35 cellular contexts compared by ENCODE assay signal in genomic region chr6:41392249-41392648, GRCh38. TPM values are rescaled to one million over a fixed set of nuclear protein-coding genes. Genes with fewer than 3 reads are reported as not detected.
"Had no signal": no experiment of that assay in that cellular context is flagged by ENCODE, and none has a peak within 500 bp of the region (broad histone marks: within the 10 kb centered on the region; RNA-seq: fewer than 3 reads in every experiment).

No MANE protein-coding gene starts in this region.

- H3K4me3 ChIP-seq: breast epithelium, gastroesophageal sphincter, mucosa of descending colon, right lobe of liver, testis, transverse colon had no signal

- ATAC-seq: activated CD8-positive, alpha-beta T cell treated with anti-CD3 and anti-CD28 coated beads for 36 hours; activated T-cell treated with anti-CD3 and anti-CD28 coated beads, Interleukin-2, amount 50 U/mL, for 4 hours; activated T-helper 17 cell treated with anti-CD3 and anti-CD28 coated beads, Interleukin-2, amount 50 U/mL, for 72 hours; gastroesophageal sphincter; left cardiac atrium; left ventricle myocardium superior; mucosa of descending colon; right lobe of liver; stimulated activated naive CD8-positive, alpha-beta T cell treated with anti-CD3 and anti-CD28 coated beads, Interleukin-15, Interleukin-2, amounts not matched to agents 100 U/mL and 50 U/mL, for 24 hours had no signal

- H3K27me3 ChIP-seq: breast epithelium, right lobe of liver, testis had no signal

- H3K4me1 ChIP-seq: breast epithelium, gastroesophageal sphincter, right lobe of liver, testis, transverse colon had no signal

- H3K36me3 ChIP-seq: breast epithelium, gastroesophageal sphincter, neutrophil, right lobe of liver, transverse colon had no signal

- H3K27ac ChIP-seq: breast epithelium, gastroesophageal sphincter, neutrophil, right lobe of liver, testis, transverse colon had no signal

- DNase-seq: activated B cell treated with CpG ODN at 0.5 μM for 24 hours; activated CD4-positive, alpha-beta T cell treated with anti-CD3 and anti-CD28 coated beads, Interleukin-2, amount 50 U/mL, for 1 hour; activated CD8-positive, alpha-beta T cell treated with anti-CD3 and anti-CD28 coated beads for 36 hours; activated gamma-delta T cell treated with Interleukin-2 at 50 U/mL for 16 hours; activated naive CD4-positive, alpha-beta T cell treated with anti-CD3 and anti-CD28 coated beads, Interleukin-2, amount 50 U/mL, for 16 hours; activated T-cell treated with anti-CD3 and anti-CD28 coated beads, Interleukin-2, amount 50 U/mL, for 4 hours; central memory CD4-positive, alpha-beta T cell; head of caudate nucleus; hippocampal formation; left cardiac atrium; left ventricle myocardium superior; mucosa of descending colon; right lobe of liver; stimulated activated CD4-positive, alpha-beta T cell treated with anti-CD3 and anti-CD28 coated beads, Interleukin-2, amount 100 ng/mL, for 48 hours; stimulated activated naive CD8-positive, alpha-beta T cell treated with anti-CD3 and anti-CD28 coated beads, Interleukin-15, Interleukin-2, amounts not matched to agents 100 U/mL and 50 U/mL, for 24 hours; T-helper 9 cell; testis; transverse colon had no signal

- H3K9me3 ChIP-seq: neutrophil, right lobe of liver, testis had no signal

RNA-seq across cellular contexts. Expression of gene NCR2, which starts 56.8 kb away (rescaled TPM):
- total RNA-seq: activated B cell treated with CpG ODN at 0.5 μM for 24 hours; activated T-cell treated with anti-CD3 and anti-CD28 coated beads, Interleukin-2, amount 50 U/mL, for 4 hours; activated T-helper 17 cell treated with anti-CD3 and anti-CD28 coated beads, Interleukin-2, amount 50 U/mL, for 72 hours; breast epithelium; endothelial cell of umbilical vein; fibroblast of lung; fibroblast of villous mesenchyme; gastroesophageal sphincter; left cardiac atrium; left ventricle myocardium superior; lung microvascular endothelial cell; mesenteric fat pad; myocyte; osteocyte; posterior vena cava; renal cortical epithelial cell; right lobe of liver; skeletal muscle tissue; testis; transverse colon; urinary bladder had no signal
- polyA plus RNA-seq: endothelial cell of umbilical vein, esophagus, fibroblast of lung, keratinocyte, urinary bladder had no signal
